ENCODE assay signal across 21 cellular contexts in the genomic region with DNA sequence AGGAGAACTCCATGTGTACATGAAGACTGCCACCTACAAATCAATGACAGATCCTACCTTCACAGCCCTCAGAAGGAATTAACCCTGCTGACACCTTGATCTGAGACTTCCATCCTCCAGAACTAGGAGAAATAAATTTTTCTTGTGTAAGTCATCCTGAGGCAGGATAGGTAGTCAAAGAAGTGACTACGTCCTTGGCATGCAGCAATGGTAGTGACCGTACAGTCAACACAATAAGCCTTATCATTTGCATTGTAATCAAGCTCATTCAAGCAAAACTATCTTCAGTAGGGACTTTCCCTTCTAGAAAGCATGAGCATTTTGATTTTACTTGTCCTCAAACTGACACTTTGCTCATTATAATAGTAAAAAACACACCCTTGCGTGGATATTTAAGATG.
DNase-seq lines count a peak whose midpoint lies in the region; ATAC-seq, FAIRE-seq and TF ChIP-seq lines count a peak whose summit lies in the region.
"Had no signal": no experiment of that assay in that cellular context is flagged by ENCODE, and none has a peak within 500 bp of the region (broad histone marks: within the 10 kb centered on the region; RNA-seq: fewer than 3 reads in every experiment).

No MANE protein-coding gene starts in this region.

- H3K4me1 Mint-ChIP-seq in MCF 10A (ENCODE audit: insufficient read depth, unreplicated experiment): no peaks in the 10 kb centered on the region
- H3K4me1 Mint-ChIP-seq in stimulated activated naive B cell treated with anti-CD40 and anti-IgM and Interleukin-4, amounts not matched to agents 10 μg/mL and 1 μg/mL and 100 μg/mL, for 72 hours: no peaks in the 10 kb centered on the region

- no peak for FAIRE-seq in bronchial epithelial cell (lab: Jason Lieb, UNC)
- FAIRE-seq: A549, D721Med, GM12891, GM19239 had no signal

- H3K4me1 ChIP-seq in mammary epithelial cell (ENCODE audit: insufficient read depth, low read length) (peaks cover under 1% of the 10 kb centered on the region), esophagus squamous epithelium (peaks cover 0 to 1% (median 0%) of the 10 kb centered on the region in 3 donors)
- H3K4me1 ChIP-seq: Caco-2, HAP-1 had no signal

- no peak for TF ChIP-seq POLR2A in esophagus squamous epithelium (IDR thresholded peaks at IDR 0.05)

- H3K27me3 ChIP-seq in mammary epithelial cell (ENCODE audit: insufficient read depth, low read length) (no peaks in the 10 kb centered on the region), bronchial epithelial cell (ENCODE audit: control insufficient read depth, insufficient read depth, low read length) (peaks cover 2% of the 10 kb centered on the region), esophagus squamous epithelium (no peaks in the 10 kb centered on the region)

- no peaks in the 10 kb centered on the region for H3K36me3 Mint-ChIP-seq in MCF 10A (ENCODE audit: insufficient read depth, unreplicated experiment)
- no peaks in the 10 kb centered on the region for H3K36me3 Mint-ChIP-seq in stimulated activated naive B cell treated with anti-CD40 and anti-IgM and Interleukin-4, amounts not matched to agents 10 μg/mL and 1 μg/mL and 100 μg/mL, for 72 hours

- H3K79me2 ChIP-seq in mammary epithelial cell (ENCODE audit: insufficient read depth, low read length): no peaks in the 10 kb centered on the region

- H3K4me3 Mint-ChIP-seq in MCF 10A (ENCODE audit: unreplicated experiment): no peak overlapping the region
- H3K4me3 Mint-ChIP-seq in stimulated activated naive B cell treated with anti-CD40 and anti-IgM and Interleukin-4, amounts not matched to agents 10 μg/mL and 1 μg/mL and 100 μg/mL, for 72 hours: no peak overlapping the region
- H3K4me3 Mint-ChIP-seq: CD4-positive, alpha-beta T cell had no signal

- no peaks in the 10 kb centered on the region for H3K36me3 ChIP-seq in mammary epithelial cell (ENCODE audit: insufficient read depth, low read length)
- H3K36me3 ChIP-seq in bronchial epithelial cell (ENCODE audit: control insufficient read depth, insufficient read depth, low read length): no peaks in the 10 kb centered on the region
- no peaks in the 10 kb centered on the region for H3K36me3 ChIP-seq in esophagus squamous epithelium
- H3K36me3 ChIP-seq: HAP-1 had no signal

- dilution Hi-C loops in mammary epithelial cell (cut with HindIII; ENCODE audit: low sequenced_read_pairs): no loop called here

- intact Hi-C loops in mammary epithelial cell (cut with micrococcal nuclease) (no loop called here), MCF 10A (cut with micrococcal nuclease) (no loop called here), esophagus squamous epithelium (cut with DNase I) (no loop called here)

- H3K27ac Mint-ChIP-seq in MCF 10A (ENCODE audit: low read depth, unreplicated experiment): no peak overlapping the region
- no peak overlapping the region for H3K27ac Mint-ChIP-seq in stimulated activated naive B cell treated with anti-CD40 and anti-IgM and Interleukin-4, amounts not matched to agents 10 μg/mL and 1 μg/mL and 100 μg/mL, for 72 hours
- H3K27ac Mint-ChIP-seq: CD4-positive, alpha-beta T cell had no signal

- no peak overlapping the region for H2AFZ ChIP-seq in mammary epithelial cell (ENCODE audit: low read depth, low read length)
- H2AFZ ChIP-seq: GM23248 had no signal

- no peaks in the 10 kb centered on the region for H3K9me3 ChIP-seq in mammary epithelial cell (replicated peaks; ENCODE audit: insufficient read depth, low read length)
- no peaks in the 10 kb centered on the region for H3K9me3 ChIP-seq in esophagus squamous epithelium
- H3K9me3 ChIP-seq: A549, Caco-2, HAP-1 had no signal

- WGBS in mammary epithelial cell (ENCODE audit: low coverage, missing lambda C conversion rate): 83% methylated on average over 3 of the region's 3 CpGs
- 52% methylated on average over 3 of the region's 3 CpGs for WGBS in esophagus squamous epithelium, 2 donors

- H3K9me3 Mint-ChIP-seq in MCF 10A (ENCODE audit: unreplicated experiment): no peaks in the 10 kb centered on the region
- H3K9me3 Mint-ChIP-seq in stimulated activated naive B cell treated with anti-CD40 and anti-IgM and Interleukin-4, amounts not matched to agents 10 μg/mL and 1 μg/mL and 100 μg/mL, for 72 hours: peaks cover 0 to 3% of the 10 kb centered on the region in 2 donors
- H3K9me3 Mint-ChIP-seq: CD4-positive, alpha-beta T cell had no signal

- H4K20me1 ChIP-seq in mammary epithelial cell (ENCODE audit: insufficient read depth, low read length): no peaks in the 10 kb centered on the region

- POLR2A ChIA-PET in MCF 10A (lab: Yijun Ruan, JAX): no interaction called here

- DNase-seq in mammary epithelial cell (peak; percentile 6), MCF 10A (ENCODE audit: unreplicated experiment) (no peak), M059J (ENCODE audit: low read depth) (peak; percentile 6), bronchial epithelial cell (ENCODE audit: low read depth) (peak; percentile 25), kidney tubule cell (ENCODE audit: low spot score) (peak; percentile 66), esophagus squamous epithelium (lab: John Stamatoyannopoulos, UW) (no peak)
- DNase-seq in stimulated activated naive B cell treated with anti-CD40 and anti-IgM and Interleukin-4, amounts not matched to agents 10 μg/mL and 1 μg/mL and 100 μg/mL, for 72 hours: no peak
- DNase-seq: AML-193; Caco-2; CD4-positive, alpha-beta T cell; GDM1; GM23248 had no signal

- H3K27ac ChIP-seq in mammary epithelial cell (ENCODE audit: insufficient read depth, low read depth, low read length) (no peak overlapping the region), esophagus squamous epithelium (no peak overlapping the region)
- H3K27ac ChIP-seq: 22Rv1, A549, C4-2B, GM23248, HL-60 had no signal

- ATAC-seq in HG02885 (IDR thresholded peaks at IDR 0.05; ENCODE audit: poor library complexity, unreplicated experiment): no peak
- ATAC-seq in stimulated activated naive B cell treated with anti-CD40 and anti-IgM and Interleukin-4, amounts not matched to agents 10 μg/mL and 1 μg/mL and 100 μg/mL, for 72 hours (replicated peaks): no peak
- ATAC-seq: A549 had no signal

- BruUV-seq in mammary epithelial cell (replicated peaks; lab: Mats Ljungman, UMichigan): no TSS peak
- no TSS peak for BruUV-seq in MCF 10A (replicated peaks; lab: Mats Ljungman, UMichigan)

- no peak overlapping the region for H3K4me2 ChIP-seq in mammary epithelial cell (ENCODE audit: insufficient read depth, low read depth, low read length)
- H3K4me2 ChIP-seq: A549 had no signal

- H3K9ac ChIP-seq in mammary epithelial cell (ENCODE audit: insufficient read depth, low read length): no peak overlapping the region
- H3K9ac ChIP-seq: GM23248 had no signal

- TF ChIP-seq CTCF in mammary epithelial cell (conservative IDR thresholded peaks at IDR 0.05 in 1 of 2, IDR thresholded peaks at IDR 0.05 in 1 of 2; ENCODE audit: extremely low read depth in 1 of 2, insufficient read depth in 1 of 2, low read depth in 1 of 2, low read length in 2 of 2) (no peak), MCF 10A (IDR thresholded peaks at IDR 0.05; ENCODE audit: unreplicated experiment) (no peak), bronchial epithelial cell (IDR thresholded peaks at IDR 0.05; ENCODE audit: insufficient read depth, low read length, severe bottlenecking) (no peak), esophagus squamous epithelium (IDR thresholded peaks at IDR 0.05) (no peak)

- in situ Hi-C loops in mammary epithelial cell (cut with MboI; ENCODE audit: low sequenced_read_pairs in 2 of 2): no loop called here

- CTCF ChIA-PET in mammary epithelial cell (lab: Charles Lee; ENCODE audit: low non-redundant PET): no interaction called here
- CTCF ChIA-PET in MCF 10A (lab: Yijun Ruan, JAX): no interaction called here

- H3K4me3 ChIP-seq in mammary epithelial cell (replicated peaks in 1 of 3; ENCODE audit: insufficient read depth in 1 of 3, low read depth in 2 of 3, low read length in 3 of 3): no peak overlapping the region
- H3K4me3 ChIP-seq in bronchial epithelial cell (ENCODE audit: low read depth, low read length): no peak overlapping the region
- H3K4me3 ChIP-seq in esophagus squamous epithelium: no peak overlapping the region
- H3K4me3 ChIP-seq: A549, GM23248, HAP-1 had no signal

- no peaks in the 10 kb centered on the region for H3K27me3 Mint-ChIP-seq in MCF 10A (ENCODE audit: insufficient read depth, unreplicated experiment)
- peaks cover 0 to 5% of the 10 kb centered on the region in 2 donors for H3K27me3 Mint-ChIP-seq in stimulated activated naive B cell treated with anti-CD40 and anti-IgM and Interleukin-4, amounts not matched to agents 10 μg/mL and 1 μg/mL and 100 μg/mL, for 72 hours

Comparison
In these comparisons a context has a peak if more than half of its experiments do, and no peak if none do; other contexts are left out.
1. DNase-seq: peak in mammary epithelial cell (single experiment), M059J (single experiment), bronchial epithelial cell (single experiment) and kidney tubule cell (single experiment); none in MCF 10A (single experiment), stimulated activated naive B cell treated with anti-CD40 and anti-IgM and Interleukin-4, amounts not matched to agents 10 μg/mL and 1 μg/mL and 100 μg/mL, for 72 hours (single experiment) and esophagus squamous epithelium (single experiment).